1 cellular context compared by ENCODE assay signal in the genomic region with DNA sequence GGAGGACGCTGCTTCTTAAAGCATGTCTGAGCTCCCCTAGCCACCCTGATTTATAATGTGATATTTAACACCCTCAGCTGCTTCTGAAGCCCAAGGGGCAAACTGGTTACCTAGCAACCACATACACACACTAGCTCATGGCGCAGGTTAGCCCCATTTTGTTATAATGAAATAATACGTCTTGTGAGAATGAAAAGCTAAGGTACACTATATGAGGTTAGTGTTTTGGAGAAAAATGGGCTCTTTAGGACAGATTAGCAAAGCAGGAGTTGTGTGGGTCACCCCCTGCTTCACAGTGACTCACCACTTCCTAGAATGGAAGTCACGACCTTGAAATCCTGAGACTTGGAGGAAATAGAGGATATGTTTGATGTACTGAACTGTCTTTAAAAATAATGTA.
TF ChIP-seq lines count a peak whose summit lies in the region.

No MANE protein-coding gene starts in this region.

TF ChIP-seq in GM23338, 12 proteins besides CTCF, POLR2A, EP300 and RAD21:
- TF ChIP-seq, protein P1, sequence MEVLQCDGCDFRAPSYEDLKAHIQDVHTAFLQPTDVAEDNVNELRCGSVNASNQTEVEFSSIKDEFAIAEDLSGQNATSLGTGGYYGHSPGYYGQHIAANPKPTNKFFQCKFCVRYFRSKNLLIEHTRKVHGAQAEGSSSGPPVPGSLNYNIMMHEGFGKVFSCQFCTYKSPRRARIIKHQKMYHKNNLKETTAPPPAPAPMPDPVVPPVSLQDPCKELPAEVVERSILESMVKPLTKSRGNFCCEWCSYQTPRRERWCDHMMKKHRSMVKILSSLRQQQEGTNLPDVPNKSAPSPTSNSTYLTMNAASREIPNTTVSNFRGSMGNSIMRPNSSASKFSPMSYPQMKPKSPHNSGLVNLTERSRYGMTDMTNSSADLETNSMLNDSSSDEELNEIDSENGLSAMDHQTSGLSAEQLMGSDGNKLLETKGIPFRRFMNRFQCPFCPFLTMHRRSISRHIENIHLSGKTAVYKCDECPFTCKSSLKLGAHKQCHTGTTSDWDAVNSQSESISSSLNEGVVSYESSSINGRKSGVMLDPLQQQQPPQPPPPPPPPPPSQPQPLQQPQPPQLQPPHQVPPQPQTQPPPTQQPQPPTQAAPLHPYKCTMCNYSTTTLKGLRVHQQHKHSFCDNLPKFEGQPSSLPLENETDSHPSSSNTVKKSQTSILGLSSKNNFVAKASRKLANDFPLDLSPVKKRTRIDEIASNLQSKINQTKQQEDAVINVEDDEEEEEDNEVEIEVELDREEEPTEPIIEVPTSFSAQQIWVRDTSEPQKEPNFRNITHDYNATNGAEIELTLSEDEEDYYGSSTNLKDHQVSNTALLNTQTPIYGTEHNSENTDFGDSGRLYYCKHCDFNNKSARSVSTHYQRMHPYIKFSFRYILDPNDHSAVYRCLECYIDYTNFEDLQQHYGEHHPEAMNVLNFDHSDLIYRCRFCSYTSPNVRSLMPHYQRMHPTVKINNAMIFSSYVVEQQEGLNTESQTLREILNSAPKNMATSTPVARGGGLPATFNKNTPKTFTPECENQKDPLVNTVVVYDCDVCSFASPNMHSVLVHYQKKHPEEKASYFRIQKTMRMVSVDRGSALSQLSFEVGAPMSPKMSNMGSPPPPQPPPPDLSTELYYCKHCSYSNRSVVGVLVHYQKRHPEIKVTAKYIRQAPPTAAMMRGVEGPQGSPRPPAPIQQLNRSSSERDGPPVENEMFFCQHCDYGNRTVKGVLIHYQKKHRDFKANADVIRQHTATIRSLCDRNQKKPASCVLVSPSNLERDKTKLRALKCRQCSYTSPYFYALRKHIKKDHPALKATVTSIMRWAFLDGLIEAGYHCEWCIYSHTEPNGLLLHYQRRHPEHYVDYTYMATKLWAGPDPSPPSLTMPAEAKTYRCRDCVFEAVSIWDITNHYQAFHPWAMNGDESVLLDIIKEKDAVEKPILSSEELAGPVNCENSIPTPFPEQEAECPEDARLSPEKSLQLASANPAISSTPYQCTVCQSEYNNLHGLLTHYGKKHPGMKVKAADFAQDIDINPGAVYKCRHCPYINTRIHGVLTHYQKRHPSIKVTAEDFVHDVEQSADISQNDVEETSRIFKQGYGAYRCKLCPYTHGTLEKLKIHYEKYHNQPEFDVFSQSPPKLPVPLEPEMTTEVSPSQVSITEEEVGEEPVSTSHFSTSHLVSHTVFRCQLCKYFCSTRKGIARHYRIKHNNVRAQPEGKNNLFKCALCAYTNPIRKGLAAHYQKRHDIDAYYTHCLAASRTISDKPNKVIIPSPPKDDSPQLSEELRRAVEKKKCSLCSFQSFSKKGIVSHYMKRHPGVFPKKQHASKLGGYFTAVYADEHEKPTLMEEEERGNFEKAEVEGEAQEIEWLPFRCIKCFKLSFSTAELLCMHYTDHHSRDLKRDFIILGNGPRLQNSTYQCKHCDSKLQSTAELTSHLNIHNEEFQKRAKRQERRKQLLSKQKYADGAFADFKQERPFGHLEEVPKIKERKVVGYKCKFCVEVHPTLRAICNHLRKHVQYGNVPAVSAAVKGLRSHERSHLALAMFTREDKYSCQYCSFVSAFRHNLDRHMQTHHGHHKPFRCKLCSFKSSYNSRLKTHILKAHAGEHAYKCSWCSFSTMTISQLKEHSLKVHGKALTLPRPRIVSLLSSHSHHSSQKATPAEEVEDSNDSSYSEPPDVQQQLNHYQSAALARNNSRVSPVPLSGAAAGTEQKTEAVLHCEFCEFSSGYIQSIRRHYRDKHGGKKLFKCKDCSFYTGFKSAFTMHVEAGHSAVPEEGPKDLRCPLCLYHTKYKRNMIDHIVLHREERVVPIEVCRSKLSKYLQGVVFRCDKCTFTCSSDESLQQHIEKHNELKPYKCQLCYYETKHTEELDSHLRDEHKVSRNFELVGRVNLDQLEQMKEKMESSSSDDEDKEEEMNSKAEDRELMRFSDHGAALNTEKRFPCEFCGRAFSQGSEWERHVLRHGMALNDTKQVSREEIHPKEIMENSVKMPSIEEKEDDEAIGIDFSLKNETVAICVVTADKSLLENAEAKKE (CRISPR knock-in tag; IDR thresholded peaks at IDR 0.05), result no peak
- no peak for TF ChIP-seq ZNF331 (CRISPR knock-in tag; IDR thresholded peaks at IDR 0.05; ENCODE audit: low read depth)
- TF ChIP-seq, protein P2, sequence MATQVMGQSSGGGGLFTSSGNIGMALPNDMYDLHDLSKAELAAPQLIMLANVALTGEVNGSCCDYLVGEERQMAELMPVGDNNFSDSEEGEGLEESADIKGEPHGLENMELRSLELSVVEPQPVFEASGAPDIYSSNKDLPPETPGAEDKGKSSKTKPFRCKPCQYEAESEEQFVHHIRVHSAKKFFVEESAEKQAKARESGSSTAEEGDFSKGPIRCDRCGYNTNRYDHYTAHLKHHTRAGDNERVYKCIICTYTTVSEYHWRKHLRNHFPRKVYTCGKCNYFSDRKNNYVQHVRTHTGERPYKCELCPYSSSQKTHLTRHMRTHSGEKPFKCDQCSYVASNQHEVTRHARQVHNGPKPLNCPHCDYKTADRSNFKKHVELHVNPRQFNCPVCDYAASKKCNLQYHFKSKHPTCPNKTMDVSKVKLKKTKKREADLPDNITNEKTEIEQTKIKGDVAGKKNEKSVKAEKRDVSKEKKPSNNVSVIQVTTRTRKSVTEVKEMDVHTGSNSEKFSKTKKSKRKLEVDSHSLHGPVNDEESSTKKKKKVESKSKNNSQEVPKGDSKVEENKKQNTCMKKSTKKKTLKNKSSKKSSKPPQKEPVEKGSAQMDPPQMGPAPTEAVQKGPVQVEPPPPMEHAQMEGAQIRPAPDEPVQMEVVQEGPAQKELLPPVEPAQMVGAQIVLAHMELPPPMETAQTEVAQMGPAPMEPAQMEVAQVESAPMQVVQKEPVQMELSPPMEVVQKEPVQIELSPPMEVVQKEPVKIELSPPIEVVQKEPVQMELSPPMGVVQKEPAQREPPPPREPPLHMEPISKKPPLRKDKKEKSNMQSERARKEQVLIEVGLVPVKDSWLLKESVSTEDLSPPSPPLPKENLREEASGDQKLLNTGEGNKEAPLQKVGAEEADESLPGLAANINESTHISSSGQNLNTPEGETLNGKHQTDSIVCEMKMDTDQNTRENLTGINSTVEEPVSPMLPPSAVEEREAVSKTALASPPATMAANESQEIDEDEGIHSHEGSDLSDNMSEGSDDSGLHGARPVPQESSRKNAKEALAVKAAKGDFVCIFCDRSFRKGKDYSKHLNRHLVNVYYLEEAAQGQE (IDR thresholded peaks at IDR 0.05; ENCODE audit: unreplicated experiment), result no peak
- no peak for TF ChIP-seq CREB1 (CRISPR knock-in tag; IDR thresholded peaks at IDR 0.05; ENCODE audit: low read depth)
